ENCODE assay signal across 1 cellular context in the genomic region with DNA sequence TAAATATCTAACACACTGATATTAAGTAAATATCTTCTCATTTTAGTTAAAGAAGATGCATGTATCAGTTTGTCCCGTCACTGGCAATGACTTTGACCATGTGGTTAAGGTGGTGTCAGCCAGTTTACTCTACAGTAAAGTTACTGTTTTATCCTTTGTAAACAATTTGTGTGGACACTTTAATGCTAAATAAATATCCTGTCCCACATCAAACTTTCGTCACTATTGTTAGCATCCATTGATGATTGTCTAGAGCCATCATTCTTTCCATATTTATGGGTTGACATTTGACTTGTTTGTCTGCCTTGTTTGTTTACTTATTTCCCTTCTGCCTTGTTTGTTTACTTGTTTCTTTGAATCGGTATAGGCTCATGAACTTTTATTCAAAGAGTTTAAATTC.
TF ChIP-seq lines count a peak whose summit lies in the region.

No MANE protein-coding gene starts in this region.

TF ChIP-seq in HepG2, 621 proteins besides CTCF, POLR2A, EP300 and RAD21 (continued from another document and continues in another):
- TF ChIP-seq MAX (IDR thresholded peaks at IDR 0.05) = peak; percentile 45; the same call in 1 of the 2 replicates
- no peak for TF ChIP-seq TMF1 (CRISPR knock-in tag; IDR thresholded peaks at IDR 0.05; ENCODE audit: low read depth)
- no peak for TF ChIP-seq ZNF572 (CRISPR knock-in tag; IDR thresholded peaks at IDR 0.05)
- no peak for TF ChIP-seq TSC22D2 (CRISPR knock-in tag; IDR thresholded peaks at IDR 0.05; ENCODE audit: borderline replicate concordance)
- no peak for TF ChIP-seq MED8 (CRISPR knock-in tag; IDR thresholded peaks at IDR 0.05; ENCODE audit: insufficient replicate concordance)
- TF ChIP-seq KAT8 (CRISPR knock-in tag; IDR thresholded peaks at IDR 0.05) = 0 out of 2 replicates have a peak, but pooled peaks have one; percentile 43
- TF ChIP-seq BCL6 (CRISPR knock-in tag; IDR thresholded peaks at IDR 0.05) = peak; percentile 81
- TF ChIP-seq ZNF354B (CRISPR knock-in tag; IDR thresholded peaks at IDR 0.05) = no peak
- TF ChIP-seq ASH2L (IDR thresholded peaks at IDR 0.05; ENCODE audit: insufficient read length, low read depth, low read length) = no peak
- TF ChIP-seq ZNF724P (CRISPR knock-in tag; IDR thresholded peaks at IDR 0.05; ENCODE audit: borderline replicate concordance) = no peak
- TF ChIP-seq ZNF83 (CRISPR knock-in tag; IDR thresholded peaks at IDR 0.05; ENCODE audit: borderline replicate concordance) = no peak
- no peak for TF ChIP-seq HNRNPK (IDR thresholded peaks at IDR 0.05; ENCODE audit: low read depth, low read length, poor library complexity, severe bottlenecking)
- TF ChIP-seq ATF7 (IDR thresholded peaks at IDR 0.05) = no peak
- TF ChIP-seq ATF7 (CRISPR knock-in tag; IDR thresholded peaks at IDR 0.05) = no peak
- no peak for TF ChIP-seq HIVEP1 (CRISPR knock-in tag; IDR thresholded peaks at IDR 0.05)
- peak; percentile 99 for TF ChIP-seq SOX5 (CRISPR knock-in tag; IDR thresholded peaks at IDR 0.05; ENCODE audit: borderline replicate concordance)
- no peak for TF ChIP-seq ZFP62 (CRISPR knock-in tag; IDR thresholded peaks at IDR 0.05)
- TF ChIP-seq CCAR2 (optimal IDR thresholded peaks at IDR 0.05; ENCODE audit: low read depth, low read length) = no peak
- no peak for TF ChIP-seq SETDB1 (CRISPR knock-in tag; IDR thresholded peaks at IDR 0.05; ENCODE audit: borderline replicate concordance)
- TF ChIP-seq ZNF547 (CRISPR knock-in tag; IDR thresholded peaks at IDR 0.05) = no peak
- no peak for TF ChIP-seq GABPB1 (CRISPR knock-in tag; IDR thresholded peaks at IDR 0.05)
- no peak for TF ChIP-seq KLF11 (CRISPR knock-in tag; IDR thresholded peaks at IDR 0.05)
- no peak for TF ChIP-seq SMAD9 (CRISPR knock-in tag; IDR thresholded peaks at IDR 0.05)
- no peak for TF ChIP-seq LCORL (IDR thresholded peaks at IDR 0.05)
- no peak for TF ChIP-seq LCORL (CRISPR knock-in tag; IDR thresholded peaks at IDR 0.05)
- TF ChIP-seq FOXC1 (CRISPR knock-in tag; IDR thresholded peaks at IDR 0.05; ENCODE audit: borderline replicate concordance) = no peak
- TF ChIP-seq RARA (CRISPR knock-in tag; IDR thresholded peaks at IDR 0.05) = peak; percentile 94
- peak; percentile 96 for TF ChIP-seq FOXA1 (IDR thresholded peaks at IDR 0.05)
- TF ChIP-seq FOXA1 (CRISPR knock-in tag; IDR thresholded peaks at IDR 0.05) = peak; percentile 88
- TF ChIP-seq ZNF562 (CRISPR knock-in tag; IDR thresholded peaks at IDR 0.05; ENCODE audit: borderline replicate concordance) = no peak
- TF ChIP-seq THAP11 (CRISPR knock-in tag; IDR thresholded peaks at IDR 0.05) = peak; percentile 71
- no peak for TF ChIP-seq ZNF557 (CRISPR knock-in tag; IDR thresholded peaks at IDR 0.05)
- TF ChIP-seq ZNF367 (CRISPR knock-in tag; IDR thresholded peaks at IDR 0.05; ENCODE audit: borderline replicate concordance) = no peak
- no peak for TF ChIP-seq ZNF101 (CRISPR knock-in tag; IDR thresholded peaks at IDR 0.05; ENCODE audit: borderline replicate concordance, low read depth)
- TF ChIP-seq, protein P1, sequence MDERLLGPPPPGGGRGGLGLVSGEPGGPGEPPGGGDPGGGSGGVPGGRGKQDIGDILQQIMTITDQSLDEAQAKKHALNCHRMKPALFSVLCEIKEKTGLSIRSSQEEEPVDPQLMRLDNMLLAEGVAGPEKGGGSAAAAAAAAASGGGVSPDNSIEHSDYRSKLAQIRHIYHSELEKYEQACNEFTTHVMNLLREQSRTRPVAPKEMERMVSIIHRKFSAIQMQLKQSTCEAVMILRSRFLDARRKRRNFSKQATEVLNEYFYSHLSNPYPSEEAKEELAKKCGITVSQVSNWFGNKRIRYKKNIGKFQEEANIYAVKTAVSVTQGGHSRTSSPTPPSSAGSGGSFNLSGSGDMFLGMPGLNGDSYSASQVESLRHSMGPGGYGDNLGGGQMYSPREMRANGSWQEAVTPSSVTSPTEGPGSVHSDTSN (CRISPR knock-in tag; IDR thresholded peaks at IDR 0.05) = no peak
- TF ChIP-seq TFE3 (CRISPR knock-in tag; IDR thresholded peaks at IDR 0.05) = no peak
- no peak for TF ChIP-seq ZNF34 (CRISPR knock-in tag; IDR thresholded peaks at IDR 0.05; ENCODE audit: borderline replicate concordance)
- no peak for TF ChIP-seq NR3C1 (CRISPR knock-in tag; IDR thresholded peaks at IDR 0.05)
- no peak for TF ChIP-seq ZNF335 (CRISPR knock-in tag; IDR thresholded peaks at IDR 0.05)
- TF ChIP-seq SALL2 (CRISPR knock-in tag; IDR thresholded peaks at IDR 0.05) = no peak
- no peak for TF ChIP-seq BHLHE40 (IDR thresholded peaks at IDR 0.05; ENCODE audit: low read length)
- TF ChIP-seq ZNF432 (CRISPR knock-in tag; IDR thresholded peaks at IDR 0.05; ENCODE audit: borderline replicate concordance) = no peak
- TF ChIP-seq ISX (CRISPR knock-in tag; conservative IDR thresholded peaks at IDR 0.05) = no peak
- TF ChIP-seq CSRNP1 (CRISPR knock-in tag; IDR thresholded peaks at IDR 0.05) = no peak
- TF ChIP-seq ZNF652 (CRISPR knock-in tag; IDR thresholded peaks at IDR 0.05; ENCODE audit: borderline replicate concordance, low read depth) = no peak
- no peak for TF ChIP-seq FIP1L1 (IDR thresholded peaks at IDR 0.05; ENCODE audit: borderline replicate concordance, insufficient read depth, low read depth, low read length)
- no peak for TF ChIP-seq ZNF720 (CRISPR knock-in tag; IDR thresholded peaks at IDR 0.05)
- TF ChIP-seq ZNF382 (CRISPR knock-in tag; IDR thresholded peaks at IDR 0.05; ENCODE audit: borderline replicate concordance) = no peak
- TF ChIP-seq, protein P2, sequence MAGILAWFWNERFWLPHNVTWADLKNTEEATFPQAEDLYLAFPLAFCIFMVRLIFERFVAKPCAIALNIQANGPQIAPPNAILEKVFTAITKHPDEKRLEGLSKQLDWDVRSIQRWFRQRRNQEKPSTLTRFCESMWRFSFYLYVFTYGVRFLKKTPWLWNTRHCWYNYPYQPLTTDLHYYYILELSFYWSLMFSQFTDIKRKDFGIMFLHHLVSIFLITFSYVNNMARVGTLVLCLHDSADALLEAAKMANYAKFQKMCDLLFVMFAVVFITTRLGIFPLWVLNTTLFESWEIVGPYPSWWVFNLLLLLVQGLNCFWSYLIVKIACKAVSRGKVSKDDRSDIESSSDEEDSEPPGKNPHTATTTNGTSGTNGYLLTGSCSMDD (CRISPR knock-in tag; IDR thresholded peaks at IDR 0.05) = no peak
- no peak for TF ChIP-seq SRY (CRISPR knock-in tag; IDR thresholded peaks at IDR 0.05)
- peak; percentile 82 for TF ChIP-seq TCF7 (IDR thresholded peaks at IDR 0.05; ENCODE audit: low read depth)
- no peak for TF ChIP-seq SPEN (CRISPR knock-in tag; IDR thresholded peaks at IDR 0.05; ENCODE audit: low read depth)
- no peak for TF ChIP-seq ZNF672 (CRISPR knock-in tag; IDR thresholded peaks at IDR 0.05)
- no peak for TF ChIP-seq KDM5B (CRISPR knock-in tag; IDR thresholded peaks at IDR 0.05; ENCODE audit: borderline replicate concordance)
- TF ChIP-seq NFKB2 (CRISPR knock-in tag; IDR thresholded peaks at IDR 0.05; ENCODE audit: borderline replicate concordance) = no peak
- TF ChIP-seq ZFYVE20 (CRISPR knock-in tag; IDR thresholded peaks at IDR 0.05; ENCODE audit: borderline replicate concordance, low read depth) = no peak
- TF ChIP-seq ZNF207 (IDR thresholded peaks at IDR 0.05; ENCODE audit: borderline replicate concordance) = no peak
- TF ChIP-seq ZNF251 (CRISPR knock-in tag; IDR thresholded peaks at IDR 0.05) = no peak
- no peak for TF ChIP-seq TCF12 (IDR thresholded peaks at IDR 0.05)
- no peak for TF ChIP-seq TCF12 (CRISPR knock-in tag; IDR thresholded peaks at IDR 0.05)
- TF ChIP-seq ZNF333 (CRISPR knock-in tag; IDR thresholded peaks at IDR 0.05; ENCODE audit: borderline replicate concordance) = no peak
- no peak for TF ChIP-seq ZNF362 (CRISPR knock-in tag; IDR thresholded peaks at IDR 0.05; ENCODE audit: borderline replicate concordance)
- TF ChIP-seq ZNF737 (CRISPR knock-in tag; IDR thresholded peaks at IDR 0.05; ENCODE audit: borderline replicate concordance) = no peak
- TF ChIP-seq ZNF790 (CRISPR knock-in tag; IDR thresholded peaks at IDR 0.05; ENCODE audit: borderline replicate concordance) = no peak
- no peak for TF ChIP-seq HES4 (CRISPR knock-in tag; IDR thresholded peaks at IDR 0.05; ENCODE audit: borderline replicate concordance)
- TF ChIP-seq SIX1 (CRISPR knock-in tag; IDR thresholded peaks at IDR 0.05; ENCODE audit: borderline replicate concordance) = peak; percentile 69; the same call in 1 of the 2 replicates
- TF ChIP-seq PPARG (CRISPR knock-in tag; conservative IDR thresholded peaks at IDR 0.05) = peak; percentile 42; the same call in 1 of the 2 replicates
- no peak for TF ChIP-seq SRSF4 (IDR thresholded peaks at IDR 0.05; ENCODE audit: low read depth, low read length, poor library complexity, severe bottlenecking)
- no peak for TF ChIP-seq ZNF713 (CRISPR knock-in tag; IDR thresholded peaks at IDR 0.05)
- TF ChIP-seq ZNF800 (CRISPR knock-in tag; IDR thresholded peaks at IDR 0.05) = no peak
- TF ChIP-seq NFYB (CRISPR knock-in tag; IDR thresholded peaks at IDR 0.05) = no peak
- no peak for TF ChIP-seq ZFP82 (CRISPR knock-in tag; IDR thresholded peaks at IDR 0.05; ENCODE audit: borderline replicate concordance)
- TF ChIP-seq MIXL1 (CRISPR knock-in tag; IDR thresholded peaks at IDR 0.05) = peak; percentile 88
- no peak for TF ChIP-seq ZNF235 (CRISPR knock-in tag; IDR thresholded peaks at IDR 0.05; ENCODE audit: borderline replicate concordance)
- no peak for TF ChIP-seq HNF4A (CRISPR knock-in tag; IDR thresholded peaks at IDR 0.05)
- no peak for TF ChIP-seq EED (CRISPR knock-in tag; IDR thresholded peaks at IDR 0.05)
- TF ChIP-seq SYNCRIP (IDR thresholded peaks at IDR 0.05; ENCODE audit: insufficient read depth, low read depth, low read length) = no peak
- no peak for TF ChIP-seq ZKSCAN1 (IDR thresholded peaks at IDR 0.05; ENCODE audit: low read length)
- TF ChIP-seq DDIT3 (CRISPR knock-in tag; IDR thresholded peaks at IDR 0.05) = no peak
- no peak for TF ChIP-seq ZNF343 (CRISPR knock-in tag; IDR thresholded peaks at IDR 0.05)
- no peak for TF ChIP-seq ZFP90 (CRISPR knock-in tag; IDR thresholded peaks at IDR 0.05; ENCODE audit: borderline replicate concordance)
- no peak for TF ChIP-seq CEBPB (IDR thresholded peaks at IDR 0.05; ENCODE audit: borderline replicate concordance, low read depth, low read length)
- no peak for TF ChIP-seq ZNF75D (CRISPR knock-in tag; IDR thresholded peaks at IDR 0.05; ENCODE audit: borderline replicate concordance)
- no peak for TF ChIP-seq AKAP8 (CRISPR knock-in tag; IDR thresholded peaks at IDR 0.05)
- no peak for TF ChIP-seq ZNF263 (CRISPR knock-in tag; IDR thresholded peaks at IDR 0.05)
- no peak for TF ChIP-seq ZNF816 (CRISPR knock-in tag; IDR thresholded peaks at IDR 0.05; ENCODE audit: borderline replicate concordance)
- no peak for TF ChIP-seq ARNTL (CRISPR knock-in tag; IDR thresholded peaks at IDR 0.05)
